In the genomic region with DNA sequence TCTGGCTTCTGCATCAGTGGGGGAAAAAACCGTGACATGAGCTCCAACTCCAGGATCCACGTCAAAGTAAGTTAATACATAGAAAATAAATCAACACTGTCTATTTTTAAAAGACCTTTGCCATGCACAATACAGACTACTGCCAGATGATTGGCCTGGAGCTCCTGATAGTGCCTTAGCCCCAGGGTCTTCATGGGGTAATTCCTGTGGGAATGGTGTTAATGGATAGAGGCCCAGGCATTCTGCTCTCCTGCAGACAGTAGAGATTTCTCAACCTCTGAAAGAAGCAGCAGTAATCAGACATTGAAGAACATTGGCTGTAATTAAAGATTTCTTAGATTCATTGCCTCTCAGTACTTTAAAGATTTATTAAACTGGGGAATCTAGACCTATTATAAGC, we compare ENCODE assay signal across 21 cellular contexts. TPM values are rescaled to one million over a fixed set of nuclear protein-coding genes. Genes with fewer than 3 reads are reported as not detected.
A peak's percentile ranks its signal among the peaks of the same experiment; 100 is the strongest.
DNase-seq lines count a peak whose midpoint lies in the region; ATAC-seq and TF ChIP-seq lines count a peak whose summit lies in the region.
"Had no signal": no experiment of that assay in that cellular context is flagged by ENCODE, and none has a peak within 500 bp of the region (broad histone marks: within the 10 kb centered on the region; RNA-seq: fewer than 3 reads in every experiment).

No MANE protein-coding gene starts in this region.

- H3K9ac ChIP-seq in smooth muscle cell (ENCODE audit: low read depth) (no peak overlapping the region), colonic mucosa (ENCODE audit: low read depth in 2 of 2, low read length in 2 of 2) (no peak overlapping the region)
- H3K9ac ChIP-seq: BLaER1 treated with 17β-estradiol and CSF1 and Interleukin-3, amounts not matched to agents 10 nM and 100 nM had no signal

- peaks cover 1% of the 10 kb centered on the region for H3K9me3 Mint-ChIP-seq in glutamatergic neuron (ENCODE audit: unreplicated experiment)
- H3K9me3 Mint-ChIP-seq: CD8-positive, alpha-beta T cell; HFFc6 had no signal

- TF ChIP-seq CTCF in BE2C (IDR thresholded peaks at IDR 0.05; ENCODE audit: low read depth, low read length) (no peak), glutamatergic neuron (IDR thresholded peaks at IDR 0.05; ENCODE audit: partially characterized antibody, unreplicated experiment) (no peak), gastrocnemius medialis (IDR thresholded peaks at IDR 0.05 in 4 of 5, conservative IDR thresholded peaks at IDR 0.05 in 1 of 5) (no peak), smooth muscle cell (IDR thresholded peaks at IDR 0.05; ENCODE audit: borderline replicate concordance, insufficient read depth, poor library complexity, severe bottlenecking) (no peak), colonic mucosa (IDR thresholded peaks at IDR 0.05) (no peak)

- H3K27me3 ChIP-seq in BE2C, result peaks cover 6% of the 10 kb centered on the region
- H3K27me3 ChIP-seq in gastrocnemius medialis, result no peaks in the 10 kb centered on the region
- H3K27me3 ChIP-seq in smooth muscle cell (ENCODE audit: low read depth), result peaks cover 4% of the 10 kb centered on the region
- peaks cover 7% of the 10 kb centered on the region for H3K27me3 ChIP-seq in colonic mucosa

- H3K27me3 Mint-ChIP-seq in glutamatergic neuron (ENCODE audit: unreplicated experiment), result peaks cover 2% of the 10 kb centered on the region

- no peaks in the 10 kb centered on the region for H3F3A ChIP-seq in smooth muscle cell (ENCODE audit: low read depth)

- peaks cover 38% of the 10 kb centered on the region for H3K4me1 Mint-ChIP-seq in glutamatergic neuron (ENCODE audit: low read depth, unreplicated experiment)

- H3K27ac ChIP-seq in gastrocnemius medialis (peak overlapping the region; percentile 43 to 89 (median 68)), smooth muscle cell (ENCODE audit: low read depth) (no peak overlapping the region), colonic mucosa (no peak overlapping the region)
- H3K27ac ChIP-seq: BLaER1 treated with 17β-estradiol and CSF1 and Interleukin-3, amounts not matched to agents 10 nM and 100 nM had no signal

- intact Hi-C loops in gastrocnemius medialis (cut with DNase I; ENCODE audit: low total_unique reads) (loop anchor here (10.0 kb wide), 2 partner anchors 255 to 1665 kb away; no protein-coding TSS in a partner anchor), colonic mucosa (cut with DNase I) (loop anchor here (2.0 to 5.0 kb wide), 2 partner anchors 252 to 497 kb away; no protein-coding TSS in a partner anchor)

- H4K20me1 ChIP-seq in smooth muscle cell (ENCODE audit: low read depth), result no peaks in the 10 kb centered on the region

- no peak overlapping the region; the same call in 1 of the 2 replicates for H3K4me3 ChIP-seq in BE2C (ENCODE audit: low read depth, low read length)
- H3K4me3 ChIP-seq in gastrocnemius medialis, result peak overlapping the region in 1 of 4 donors; percentile 4
- H3K4me3 ChIP-seq in smooth muscle cell, result no peak overlapping the region
- no peak overlapping the region for H3K4me3 ChIP-seq in colonic mucosa
- H3K4me3 ChIP-seq: BLaER1 treated with 17β-estradiol and CSF1 and Interleukin-3, amounts not matched to agents 10 nM and 100 nM; GM12878 had no signal

- H3K9me3 ChIP-seq in BE2C, result no peaks in the 10 kb centered on the region
- H3K9me3 ChIP-seq in gastrocnemius medialis, result no peaks in the 10 kb centered on the region
- H3K9me3 ChIP-seq in smooth muscle cell (replicated peaks; ENCODE audit: low read depth), result no peaks in the 10 kb centered on the region
- H3K9me3 ChIP-seq in colonic mucosa, result no peaks in the 10 kb centered on the region

- no peaks in the 10 kb centered on the region for H3K79me2 ChIP-seq in smooth muscle cell (ENCODE audit: low read depth)

- H3K36me3 Mint-ChIP-seq in glutamatergic neuron (ENCODE audit: unreplicated experiment), result peaks cover 13% of the 10 kb centered on the region
- H3K36me3 Mint-ChIP-seq: CD8-positive, alpha-beta T cell had no signal

- peak overlapping the region; percentile 92 for H3K27ac Mint-ChIP-seq in glutamatergic neuron (ENCODE audit: unreplicated experiment)
- H3K27ac Mint-ChIP-seq: CD8-positive, alpha-beta T cell; HFFc6 had no signal

- DNase-seq in BE2C (peak; percentile 72), NCI-H69 (lab: John Stamatoyannopoulos, UW) (peak; percentile 76), glutamatergic neuron (peak; percentile 52), gastrocnemius medialis (no peak), smooth muscle cell (lab: John Stamatoyannopoulos, UW; ENCODE audit: unreplicated experiment) (no peak), NK-92 (lab: John Stamatoyannopoulos, UW; ENCODE audit: unreplicated experiment) (no peak), colonic mucosa (no peak)
- DNase-seq: 8988T; Calu3; CD8-positive, alpha-beta T cell; DMS79 treated with DMSO at 0.1 percent for 48 hours; GOT3; H7; HFFc6 had no signal

- H3K36me3 ChIP-seq in BE2C, result no peaks in the 10 kb centered on the region
- H3K36me3 ChIP-seq in gastrocnemius medialis, result no peaks in the 10 kb centered on the region
- H3K36me3 ChIP-seq in smooth muscle cell (ENCODE audit: low read depth), result no peaks in the 10 kb centered on the region
- no peaks in the 10 kb centered on the region for H3K36me3 ChIP-seq in colonic mucosa
- H3K36me3 ChIP-seq: BLaER1 treated with 17β-estradiol and CSF1 and Interleukin-3, amounts not matched to agents 10 nM and 100 nM had no signal

- no peak overlapping the region for H2AFZ ChIP-seq in smooth muscle cell (ENCODE audit: low read depth)

- ATAC-seq in gastrocnemius medialis, result no peak
- ATAC-seq: CD8-positive, alpha-beta T cell; GM12878; HCT116; HepG2 had no signal

- 72% methylated on average over 2 of the region's 2 CpGs for WGBS in smooth muscle cell (ENCODE audit: low lambda C conversion rate)

- no peak for TF ChIP-seq POLR2A in gastrocnemius medialis (IDR thresholded peaks at IDR 0.05)

- peak overlapping the region; percentile 79 for H3K4me3 Mint-ChIP-seq in glutamatergic neuron (ENCODE audit: unreplicated experiment)
- H3K4me3 Mint-ChIP-seq: CD8-positive, alpha-beta T cell; HFFc6 had no signal

- no peak overlapping the region for H3K4me2 ChIP-seq in smooth muscle cell
- H3K4me2 ChIP-seq: BLaER1 treated with 17β-estradiol and CSF1 and Interleukin-3, amounts not matched to agents 10 nM and 100 nM had no signal

- in situ Hi-C loops in gastrocnemius medialis (cut with MboI; ENCODE audit: low sequenced_read_pairs in 4 of 4), result loop anchor here (5.0 to 25.0 kb wide), 4 partner anchors 327 to 497 kb away; no protein-coding TSS in a partner anchor

- H3K4me1 ChIP-seq in BE2C (peaks cover 7% of the 10 kb centered on the region), gastrocnemius medialis (peaks cover 38 to 39% of the 10 kb centered on the region in 2 donors), smooth muscle cell (ENCODE audit: low read depth) (peaks cover 4% of the 10 kb centered on the region), colonic mucosa (no peaks in the 10 kb centered on the region)

RNA-seq across cellular contexts. Expression of gene PLCL1, which starts 4.3 kb away (rescaled TPM):
- polyA plus RNA-seq in BE2C (2012; ENCODE audit: insufficient read depth, insufficient read length, low read depth), result 5.4 TPM
- total RNA-seq in glutamatergic neuron (ENCODE audit: unreplicated experiment), result 28.8 TPM
- total RNA-seq in gastrocnemius medialis, result 10 to 100 TPM in 2 of 4 donors, 1 to 10 TPM in 2; 5.9 to 10.7 (median 9.8) TPM
- total RNA-seq in smooth muscle cell, result 1.3 and 2.0 TPM in 2 replicates
- polyA plus RNA-seq in smooth muscle cell, result 0.64 and 0.87 TPM in 2 replicates
- 1 to 10 TPM in 1 of 2 donors, under 1 TPM in 1; 0.30 to 1.3 TPM for total RNA-seq in colonic mucosa
- total RNA-seq: A673, G401, HepG2 had no signal
- polyA plus RNA-seq: HepG2 had no signal

RNA-seq across cellular contexts. Expression of gene BOLL, which starts 15.0 kb away (rescaled TPM):
- polyA plus RNA-seq in BE2C (2012; ENCODE audit: insufficient read depth, insufficient read length, low read depth), result not detected
- total RNA-seq in glutamatergic neuron (ENCODE audit: unreplicated experiment) (not detected), gastrocnemius medialis (1 to 10 TPM; 2.4 to 8.1 (median 2.6) TPM), smooth muscle cell (not detected in 2 replicates), colonic mucosa (not detected)
- 0.25 TPM in 1 of 2 replicates, not detected in the other for polyA plus RNA-seq in smooth muscle cell
- total RNA-seq: A673; Calu3; CD8-positive, alpha-beta T cell; G401; GM12878; HepG2; HFFc6 had no signal
- polyA plus RNA-seq: AG04450, HepG2 had no signal

Comparison
In these comparisons a context has a peak if more than half of its experiments do, and no peak if none do; other contexts are left out.
1. DNase-seq: peak in BE2C (single experiment), NCI-H69 (single experiment) and glutamatergic neuron (single experiment); none in gastrocnemius medialis (0 of 2), smooth muscle cell (single experiment), NK-92 (single experiment) and colonic mucosa (single experiment).
2. H3K27ac ChIP-seq: peak in gastrocnemius medialis (4 of 4); none in smooth muscle cell (single experiment) and colonic mucosa (single experiment).